8 cellular contexts compared by ENCODE assay signal in genomic region chr14:46344327-46344937, GRCh38.
DNase-seq lines count a peak whose midpoint lies in the region; ATAC-seq and TF ChIP-seq lines count a peak whose summit lies in the region.

No MANE protein-coding gene starts in this region.

- TF ChIP-seq CTCF in RWPE1 (conservative IDR thresholded peaks at IDR 0.05; ENCODE audit: low read depth) = peak; percentile 66

- CTCF ChIA-PET in RWPE1 (lab: Yijun Ruan, JAX) = interaction anchor here (0.6 to 0.7 kb wide), 2 partner anchors 492 to 1125 kb away, joined by 4 to 5 read pairs; no protein-coding TSS in a partner anchor

- no peak overlapping the region for H3K27ac ChIP-seq in RWPE1

- POLR2A ChIA-PET in RWPE1 (lab: Yijun Ruan, JAX; ENCODE audit: low non-redundant PET) = no interaction called here

- peak; percentile 45 for ATAC-seq in GM18861 (IDR thresholded peaks at IDR 0.05; ENCODE audit: unreplicated experiment)
- no peak for ATAC-seq in HG02763 (IDR thresholded peaks at IDR 0.05; ENCODE audit: unreplicated experiment)

- DNase-seq in A172 (ENCODE audit: low spot score) (peak; percentile 35), HPDE6-E6E7 (ENCODE audit: extremely low spot score) (peak; percentile 7), RWPE1 (ENCODE audit: low spot score) (peak; percentile 9), iPS-NIHi11 (ENCODE audit: low spot score) (peak; percentile 38), DMS79 (lab: John Stamatoyannopoulos, UW) (no peak), posterior vena cava (ENCODE audit: low spot score) (no peak)

- intact Hi-C loops in posterior vena cava (cut with DNase I) = no loop called here

Comparison
In these comparisons a context has a peak if more than half of its experiments do, and no peak if none do; other contexts are left out.
1. DNase-seq: peak in A172 (single experiment), HPDE6-E6E7 (single experiment), RWPE1 (single experiment) and iPS-NIHi11 (single experiment); none in DMS79 (single experiment) and posterior vena cava (single experiment).